ENCODE assay signal across 1 cellular context in genomic region chr16:11955713-11956123, GRCh38.
A peak's percentile ranks its signal among the peaks of the same experiment; 100 is the strongest.
TF ChIP-seq lines count a peak whose summit lies in the region.

No MANE protein-coding gene starts in this region.

TF ChIP-seq in HepG2, 621 proteins besides CTCF, POLR2A, EP300 and RAD21:
- TF ChIP-seq HNF1A (IDR thresholded peaks at IDR 0.05; ENCODE audit: low read depth) (no peak), HNF1A (CRISPR knock-in tag; IDR thresholded peaks at IDR 0.05; ENCODE audit: borderline replicate concordance) (no peak), FOSL2 (CRISPR knock-in tag; IDR thresholded peaks at IDR 0.05) (peak; percentile 50; the same call in 1 of the 2 replicates)
TF ChIP-seq in HepG2: peak in this region for 1.
